Comparison of ENCODE assay signal across 8 cellular contexts in the genomic region with DNA sequence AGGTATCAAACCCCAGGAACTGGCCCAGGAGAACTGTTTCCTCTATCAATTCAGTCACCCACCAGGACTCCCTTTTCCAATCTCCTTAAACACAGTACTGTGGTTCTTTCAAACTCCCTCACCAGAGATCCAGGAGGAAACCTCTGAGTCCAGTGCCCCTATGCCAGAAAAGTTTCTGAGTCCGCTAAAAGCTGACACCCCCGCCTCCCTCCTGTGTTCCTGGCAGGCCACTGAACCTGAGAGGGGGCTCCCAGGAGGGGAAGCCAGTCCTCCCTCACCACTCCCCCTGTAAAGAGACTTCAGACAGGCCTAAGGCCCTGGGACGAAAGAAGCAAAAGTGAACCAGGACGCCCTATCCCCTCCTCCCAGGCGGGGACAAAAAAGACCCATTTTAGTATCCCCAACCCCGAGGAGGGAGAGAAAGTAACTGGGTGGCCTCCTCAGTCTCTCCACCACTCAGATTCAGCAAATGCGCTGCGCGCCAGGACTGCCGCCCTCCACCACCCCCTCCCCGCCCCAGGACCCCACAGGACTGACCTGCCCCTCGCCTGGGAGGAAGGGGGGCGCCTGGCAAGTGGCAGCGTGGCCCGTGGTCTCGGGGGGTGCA. TPM values are rescaled to one million over a fixed set of nuclear protein-coding genes. Genes with fewer than 3 reads are reported as not detected.
DNase-seq lines count a peak whose midpoint lies in the region; ATAC-seq lines count a peak whose summit lies in the region.

No MANE protein-coding gene starts in this region.

- H3K4me1 Mint-ChIP-seq in activated CD4-positive, alpha-beta T cell treated with anti-CD3 and anti-CD28 coated beads, Interleukin-2, amount 10 ng/mL, durations not matched to agents 24 days and 14 days: peaks cover 38% of the 10 kb centered on the region
- H3K4me1 Mint-ChIP-seq in activated naive CD8-positive, alpha-beta T cell treated with anti-CD3 and anti-CD28 coated beads, Interleukin-2, amount 50 U/mL, for 24 hours: peaks cover 57% of the 10 kb centered on the region

- peaks cover 29% of the 10 kb centered on the region; the same call in 1 of the 2 replicates for H3K36me3 ChIP-seq in KOPT-K1 (ENCODE audit: insufficient read depth, low read length)

- peak overlapping the region; percentile 78 for H3K27ac Mint-ChIP-seq in activated CD4-positive, alpha-beta T cell treated with anti-CD3 and anti-CD28 coated beads, Interleukin-2, amount 10 ng/mL, durations not matched to agents 24 days and 14 days
- peak overlapping the region; percentile 84 for H3K27ac Mint-ChIP-seq in activated naive CD8-positive, alpha-beta T cell treated with anti-CD3 and anti-CD28 coated beads, Interleukin-2, amount 50 U/mL, for 24 hours

- peaks cover 9% of the 10 kb centered on the region for H3K27me3 Mint-ChIP-seq in activated CD4-positive, alpha-beta T cell treated with anti-CD3 and anti-CD28 coated beads, Interleukin-2, amount 10 ng/mL, durations not matched to agents 24 days and 14 days
- no peaks in the 10 kb centered on the region for H3K27me3 Mint-ChIP-seq in activated naive CD8-positive, alpha-beta T cell treated with anti-CD3 and anti-CD28 coated beads, Interleukin-2, amount 50 U/mL, for 24 hours

- H3K9me3 ChIP-seq in KOPT-K1 (ENCODE audit: insufficient read depth, low read length, poor library complexity, severe bottlenecking): no peaks in the 10 kb centered on the region

- DNase-seq in activated CD4-positive, alpha-beta T cell treated with anti-CD3 and anti-CD28 coated beads, Interleukin-2, amount 10 ng/mL, durations not matched to agents 24 days and 14 days: peak; percentile 77
- no peak for DNase-seq in activated CD4-positive, alpha-beta T cell treated with anti-CD3 and anti-CD28 coated beads, Interleukin-2, amount 50 U/mL, for 4 hours
- DNase-seq in activated naive CD8-positive, alpha-beta T cell treated with anti-CD3 and anti-CD28 coated beads, Interleukin-2, amount 50 U/mL, for 24 hours: peak; percentile 23
- DNase-seq in left cardiac atrium (no peak), posterior vena cava (ENCODE audit: low spot score) (peak; percentile 55), SIG-M5 treated with dmso at 0.1 percent for 504 hours (lab: John Stamatoyannopoulos, UW; ENCODE audit: unreplicated experiment) (no peak), NCI-H1092 (lab: John Stamatoyannopoulos, UW) (no peak)

- peaks cover 23% of the 10 kb centered on the region for H3K36me3 Mint-ChIP-seq in activated CD4-positive, alpha-beta T cell treated with anti-CD3 and anti-CD28 coated beads, Interleukin-2, amount 10 ng/mL, durations not matched to agents 24 days and 14 days (ENCODE audit: low read depth)
- peaks cover 19% of the 10 kb centered on the region for H3K36me3 Mint-ChIP-seq in activated naive CD8-positive, alpha-beta T cell treated with anti-CD3 and anti-CD28 coated beads, Interleukin-2, amount 50 U/mL, for 24 hours (ENCODE audit: low read depth)

- peak; percentile 16 for ATAC-seq in activated naive CD8-positive, alpha-beta T cell treated with anti-CD3 and anti-CD28 coated beads, Interleukin-2, amount 50 U/mL, for 24 hours
- peak; percentile 28 to 35 for ATAC-seq in left cardiac atrium

- no peaks in the 10 kb centered on the region for H3K9me3 Mint-ChIP-seq in activated CD4-positive, alpha-beta T cell treated with anti-CD3 and anti-CD28 coated beads, Interleukin-2, amount 10 ng/mL, durations not matched to agents 24 days and 14 days
- H3K9me3 Mint-ChIP-seq in activated naive CD8-positive, alpha-beta T cell treated with anti-CD3 and anti-CD28 coated beads, Interleukin-2, amount 50 U/mL, for 24 hours: no peaks in the 10 kb centered on the region

- peak overlapping the region; percentile 95 for H3K4me3 Mint-ChIP-seq in activated CD4-positive, alpha-beta T cell treated with anti-CD3 and anti-CD28 coated beads, Interleukin-2, amount 10 ng/mL, durations not matched to agents 24 days and 14 days
- H3K4me3 Mint-ChIP-seq in activated naive CD8-positive, alpha-beta T cell treated with anti-CD3 and anti-CD28 coated beads, Interleukin-2, amount 50 U/mL, for 24 hours: peak overlapping the region; percentile 93

- H3K27ac ChIP-seq in KOPT-K1 (ENCODE audit: low read depth, low read length, poor library complexity, severe bottlenecking): peak overlapping the region; percentile 70

- intact Hi-C loops in activated CD4-positive, alpha-beta T cell treated with anti-CD3 and anti-CD28 coated beads, Interleukin-2, amount 10 ng/mL, durations not matched to agents 24 days and 14 days (cut with micrococcal nuclease): loop anchor here (2.0 kb wide), 1 partner anchor 38 kb away; a partner anchor contains a TSS
- intact Hi-C loops in left cardiac atrium (cut with DNase I) (loop anchor here in 1 of 2 donors (2.0 to 5.0 kb wide), 2 partner anchors 62 to 100 kb away; a partner anchor contains a TSS), posterior vena cava (cut with DNase I) (no loop called here)

RNA-seq across cellular contexts. Expression of a gene that starts 0.6 kb away (rescaled TPM):
- total RNA-seq in activated CD4-positive, alpha-beta T cell treated with anti-CD3 and anti-CD28 coated beads, Interleukin-2, amount 10 ng/mL, durations not matched to agents 24 days and 14 days: 29.5 and 30.1 TPM in 2 replicates
- 100 to 1,000 TPM; 162 to 206 TPM for total RNA-seq in left cardiac atrium
- 10 to 100 TPM; 20.7 to 27.8 TPM for total RNA-seq in posterior vena cava

RNA-seq across cellular contexts. Expression of a gene that starts 37.1 kb away (rescaled TPM):
- total RNA-seq in activated CD4-positive, alpha-beta T cell treated with anti-CD3 and anti-CD28 coated beads, Interleukin-2, amount 10 ng/mL, durations not matched to agents 24 days and 14 days: 27.8 and 29.1 TPM in 2 replicates
- total RNA-seq in left cardiac atrium (10 to 100 TPM; 13.1 to 18.7 TPM), posterior vena cava (10 to 100 TPM; 19.8 to 23.9 TPM)

RNA-seq across cellular contexts. Expression of a gene that starts 37.6 kb away (rescaled TPM):
- 0.16 and 0.71 TPM in 2 replicates for total RNA-seq in activated CD4-positive, alpha-beta T cell treated with anti-CD3 and anti-CD28 coated beads, Interleukin-2, amount 10 ng/mL, durations not matched to agents 24 days and 14 days
- total RNA-seq in left cardiac atrium (under 1 TPM; 0.31 to 0.91 TPM), posterior vena cava (under 1 TPM; 0.23 to 0.24 TPM)

Comparison
In these comparisons a context has a peak if more than half of its experiments do, and no peak if none do; other contexts are left out.
1. DNase-seq: peak in activated CD4-positive, alpha-beta T cell treated with anti-CD3 and anti-CD28 coated beads, Interleukin-2, amount 10 ng/mL, durations not matched to agents 24 days and 14 days (single experiment), activated naive CD8-positive, alpha-beta T cell treated with anti-CD3 and anti-CD28 coated beads, Interleukin-2, amount 50 U/mL, for 24 hours (single experiment) and posterior vena cava (single experiment); none in activated CD4-positive, alpha-beta T cell treated with anti-CD3 and anti-CD28 coated beads, Interleukin-2, amount 50 U/mL, for 4 hours (0 of 2), left cardiac atrium (single experiment), SIG-M5 treated with dmso at 0.1 percent for 504 hours (single experiment) and NCI-H1092 (single experiment).